Comparison of ENCODE assay signal across 4 cellular contexts in the genomic region with DNA sequence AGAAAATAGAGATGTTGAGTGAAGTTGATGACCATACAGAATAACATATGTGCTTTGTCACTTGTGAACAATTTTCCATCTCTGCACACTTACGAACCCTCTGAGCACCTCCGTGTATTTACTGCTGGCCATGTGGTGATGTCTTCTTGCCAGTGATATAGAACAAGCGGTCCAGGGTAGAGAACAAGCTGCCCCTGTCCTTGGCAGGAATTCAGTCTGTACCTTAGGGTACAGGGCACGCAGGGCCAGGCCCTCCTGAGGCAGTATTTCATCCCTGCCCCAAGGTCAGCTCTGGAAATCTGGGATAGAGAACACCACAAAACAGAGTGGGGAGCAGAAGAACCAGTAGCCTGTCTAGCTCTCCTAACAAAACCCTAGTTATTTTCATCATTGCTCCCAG.
"Had no signal": no experiment of that assay in that cellular context is flagged by ENCODE, and none has a peak within 500 bp of the region (broad histone marks: within the 10 kb centered on the region; RNA-seq: fewer than 3 reads in every experiment).

No MANE protein-coding gene starts in this region.

- ATAC-seq: GM23338 had no signal

- DNase-seq: H9, HCEC 1CT, IMR-90 had no signal

- H3K4me3 ChIP-seq: GM23338 had no signal
